Comparison of ENCODE assay signal across 8 cellular contexts in genomic region chr11:110209313-110209694, GRCh38.
DNase-seq lines count a peak whose midpoint lies in the region; ATAC-seq and TF ChIP-seq lines count a peak whose summit lies in the region.
"Not testable (repeated sequence)": the region's sequence is repeated elsewhere in the genome, so short reads cannot be mapped to it uniquely, and the experiment has no call there.

No MANE protein-coding gene starts in this region.

- H3K36me3 ChIP-seq in Panc1 (ENCODE audit: control insufficient read depth, insufficient read depth, low read length); right lobe of liver; vagina: not testable (repeated sequence)

- not testable (repeated sequence) for H3K27me3 Mint-ChIP-seq in central memory CD8-positive, alpha-beta T cell; progenitor cell of endocrine pancreas

- H3K4me3 Mint-ChIP-seq in central memory CD8-positive, alpha-beta T cell = peak overlapping the region; percentile 67
- peak overlapping the region; percentile 80 for H3K4me3 Mint-ChIP-seq in progenitor cell of endocrine pancreas (ENCODE audit: low read depth)

- not testable (repeated sequence) for BruUV-seq in Panc1 (replicated peaks; lab: Mats Ljungman, UMichigan)

- CTCF ChIA-PET in Panc1 (lab: Charles Lee) = not testable (repeated sequence)

- not testable (repeated sequence) for H3K27me3 ChIP-seq in Panc1 (ENCODE audit: control insufficient read depth, insufficient read depth, low read length); foreskin keratinocyte; right lobe of liver; vagina

- H3K27ac Mint-ChIP-seq in central memory CD8-positive, alpha-beta T cell (ENCODE audit: low read depth) = not testable (repeated sequence)
- H3K27ac Mint-ChIP-seq in progenitor cell of endocrine pancreas = peak overlapping the region; percentile 89

- not testable (repeated sequence) for TF ChIP-seq CTCF in GM12864 (IDR thresholded peaks at IDR 0.05; ENCODE audit: low read depth, low read length, missing control alignments); Panc1 (IDR thresholded peaks at IDR 0.05); foreskin keratinocyte (conservative IDR thresholded peaks at IDR 0.05); right lobe of liver (IDR thresholded peaks at IDR 0.05); progenitor cell of endocrine pancreas (IDR thresholded peaks at IDR 0.05; ENCODE audit: unreplicated experiment); vagina (IDR thresholded peaks at IDR 0.05)

- WGBS in right lobe of liver (ENCODE audit: insufficient coverage, low coverage, low lambda C conversion rate, missing lambda C conversion rate) = no CpG with 5 or more reads among the region's 14 CpGs

- ATAC-seq in Panc1; central memory CD8-positive, alpha-beta T cell (replicated peaks; ENCODE audit: extremely low read depth, poor library complexity, severe bottlenecking); foreskin keratinocyte; right lobe of liver: not testable (repeated sequence)

- H3K4me3 ChIP-seq in GM12864 (ENCODE audit: low read depth, low read length) (peak overlapping the region; percentile 30; the same call in 1 of the 2 replicates), Panc1 (ENCODE audit: low read depth in 2 of 2, low read length in 2 of 2) (peak overlapping the region; percentile 11 to 20; a peak in 3 of 4 replicates), right lobe of liver (peak overlapping the region in 2 of 3 donors; percentile 29 to 40), vagina (peak overlapping the region; percentile 18 to 26)

- not testable (repeated sequence) for H3K9me3 ChIP-seq in Panc1 (ENCODE audit: control insufficient read depth, insufficient read depth, low read depth, low read length); right lobe of liver; vagina

- intact Hi-C loops in Panc1 (cut with micrococcal nuclease; ENCODE audit: unreplicated experiment); vagina (cut with DNase I): not testable (repeated sequence)
- intact Hi-C loops in right lobe of liver (cut with DNase I) = loop anchor here in 1 of 2 donors (10.0 kb wide), 1 partner anchor 165 kb away; no protein-coding TSS in a partner anchor

- H3K27ac ChIP-seq in Panc1 (ENCODE audit: low read length); right lobe of liver; vagina: not testable (repeated sequence)
- H3K27ac ChIP-seq in foreskin keratinocyte = peak overlapping the region; percentile 43

- in situ Hi-C loops in Panc1 (cut with HindIII; ENCODE audit: low pct_unique_long_range_greater_than_20kb, low sequenced_read_pairs) = not testable (repeated sequence)

- not testable (repeated sequence) for H3K4me1 ChIP-seq in Panc1 (ENCODE audit: control insufficient read depth, insufficient read depth, low read length); foreskin keratinocyte; right lobe of liver; vagina

- not testable (repeated sequence) for DNase-seq in GM12864 (ENCODE audit: low read depth); Panc1 (ENCODE audit: low read depth, low spot score); central memory CD8-positive, alpha-beta T cell (ENCODE audit: low spot score in 2 of 2); foreskin keratinocyte; right lobe of liver; progenitor cell of endocrine pancreas (ENCODE audit: low spot score, unreplicated experiment); vagina (ENCODE audit: extremely low spot score in 2 of 2)
- peak; percentile 23 for DNase-seq in activated T-cell treated with anti-CD3 and anti-CD28 coated beads, Interleukin-2, amount 50 U/mL, for 1 hour

- POLR2A ChIA-PET in Panc1 (lab: Charles Lee) = not testable (repeated sequence)

- not testable (repeated sequence) for H3K36me3 Mint-ChIP-seq in central memory CD8-positive, alpha-beta T cell (ENCODE audit: insufficient read depth); progenitor cell of endocrine pancreas (ENCODE audit: insufficient read depth)

- not testable (repeated sequence) for H3K9me3 Mint-ChIP-seq in central memory CD8-positive, alpha-beta T cell; progenitor cell of endocrine pancreas (ENCODE audit: low read depth)

- TF ChIP-seq POLR2A in right lobe of liver (IDR thresholded peaks at IDR 0.05); vagina (IDR thresholded peaks at IDR 0.05): not testable (repeated sequence)

- H3K4me1 Mint-ChIP-seq in central memory CD8-positive, alpha-beta T cell; progenitor cell of endocrine pancreas (ENCODE audit: low read depth): not testable (repeated sequence)
